1 cellular context compared by ENCODE assay signal in the genomic region with DNA sequence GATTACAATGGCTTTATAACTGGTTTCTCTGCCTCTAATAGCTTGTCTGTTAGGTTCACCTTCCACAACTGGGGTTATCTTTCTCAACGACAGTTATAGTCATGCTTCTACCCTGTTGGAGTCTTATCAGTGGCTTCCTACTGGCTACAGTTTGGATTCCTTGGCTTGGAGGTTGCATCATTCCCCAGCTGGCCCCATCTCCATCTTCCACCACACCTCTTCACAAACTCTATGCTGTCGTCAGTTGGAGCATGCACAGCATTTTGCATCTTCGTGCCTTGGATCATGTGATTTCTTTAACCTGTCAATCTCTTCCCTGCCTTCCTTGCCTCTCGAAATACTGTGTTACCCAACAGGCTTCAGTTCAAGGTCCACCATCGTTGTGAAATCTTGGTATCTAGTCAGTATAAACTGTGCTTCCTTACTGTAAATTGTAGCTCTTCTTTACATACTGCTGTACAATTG.
TF ChIP-seq lines count a peak whose summit lies in the region.

No MANE protein-coding gene starts in this region.

TF ChIP-seq in K562, 482 proteins besides CTCF, POLR2A, EP300 and RAD21 (continued from another document and continues in another):
- TF ChIP-seq TCF3 (CRISPR knock-in tag; IDR thresholded peaks at IDR 0.05) (peak; percentile 21; the same call in 1 of the 2 replicates), KHSRP (IDR thresholded peaks at IDR 0.05) (no peak), ZNF766 (CRISPR knock-in tag; conservative IDR thresholded peaks at IDR 0.05) (peak; percentile 89), POLR3A (IDR thresholded peaks at IDR 0.05; ENCODE audit: borderline replicate concordance, extremely low read depth, insufficient read depth, insufficient read length) (no peak), DACH1 (IDR thresholded peaks at IDR 0.05; ENCODE audit: partially characterized antibody) (no peak), JUND (IDR thresholded peaks at IDR 0.05; ENCODE audit: borderline replicate concordance, low read depth, low read length) (peak; percentile 80), JUND (tag; IDR thresholded peaks at IDR 0.05; ENCODE audit: borderline replicate concordance, low read depth, low read length) (peak; percentile 65; the same call in 1 of the 3 replicates), ELF4 (CRISPR knock-in tag; IDR thresholded peaks at IDR 0.05) (0 out of 2 replicates have a peak, but pooled peaks have one; percentile 54), CBX2 (IDR thresholded peaks at IDR 0.05; ENCODE audit: insufficient read depth, low read length, poor library complexity, severe bottlenecking) (no peak), CHCHD3 (CRISPR knock-in tag; IDR thresholded peaks at IDR 0.05) (no peak), HSF4 (CRISPR knock-in tag; IDR thresholded peaks at IDR 0.05; ENCODE audit: borderline replicate concordance) (no peak), ZNF408 (CRISPR knock-in tag; IDR thresholded peaks at IDR 0.05; ENCODE audit: low read depth) (no peak), HDAC3 (IDR thresholded peaks at IDR 0.05; ENCODE audit: borderline replicate concordance, partially characterized antibody) (no peak), ZNF79 (CRISPR knock-in tag; IDR thresholded peaks at IDR 0.05; ENCODE audit: low read depth) (no peak), MAFF (IDR thresholded peaks at IDR 0.05; ENCODE audit: low read length) (no peak), BCL6 (CRISPR knock-in tag; IDR thresholded peaks at IDR 0.05) (no peak), ZNF717 (CRISPR knock-in tag; IDR thresholded peaks at IDR 0.05) (no peak), POLR2AphosphoS5 (IDR thresholded peaks at IDR 0.05; ENCODE audit: control insufficient read depth, insufficient read depth, low read depth, low read length) (no peak), TEAD2 (tag; IDR thresholded peaks at IDR 0.05) (no peak), PHF21A (IDR thresholded peaks at IDR 0.05; ENCODE audit: borderline replicate concordance, low read depth) (no peak), ZNF133 (CRISPR knock-in tag; IDR thresholded peaks at IDR 0.05) (no peak), FOXJ2 (tag; IDR thresholded peaks at IDR 0.05) (no peak), CC2D1A (IDR thresholded peaks at IDR 0.05) (no peak), ZC3H8 (IDR thresholded peaks at IDR 0.05) (no peak), HDAC1 (IDR thresholded peaks at IDR 0.05) (no peak), HLTF (IDR thresholded peaks at IDR 0.05) (no peak), ZC3H11A (IDR thresholded peaks at IDR 0.05; ENCODE audit: low read depth, low read length) (no peak), EGR1 (conservative IDR thresholded peaks at IDR 0.05) (no peak), ZNF253 (CRISPR knock-in tag; conservative IDR thresholded peaks at IDR 0.05) (no peak), POLR2B (IDR thresholded peaks at IDR 0.05; ENCODE audit: low read depth, partially characterized antibody) (no peak), NFIX (CRISPR knock-in tag; IDR thresholded peaks at IDR 0.05; ENCODE audit: low read depth) (no peak), HMGN3 (IDR thresholded peaks at IDR 0.05; ENCODE audit: borderline replicate concordance, extremely low read depth, insufficient read length, low read depth, low read length) (no peak), ATF1 (CRISPR knock-in tag; IDR thresholded peaks at IDR 0.05) (no peak), ATF1 (tag; IDR thresholded peaks at IDR 0.05) (peak; percentile 69), BRD4 (IDR thresholded peaks at IDR 0.05) (no peak), ZNF76 (CRISPR knock-in tag; IDR thresholded peaks at IDR 0.05; ENCODE audit: borderline replicate concordance) (no peak)
- TF ChIP-seq, protein P1, sequence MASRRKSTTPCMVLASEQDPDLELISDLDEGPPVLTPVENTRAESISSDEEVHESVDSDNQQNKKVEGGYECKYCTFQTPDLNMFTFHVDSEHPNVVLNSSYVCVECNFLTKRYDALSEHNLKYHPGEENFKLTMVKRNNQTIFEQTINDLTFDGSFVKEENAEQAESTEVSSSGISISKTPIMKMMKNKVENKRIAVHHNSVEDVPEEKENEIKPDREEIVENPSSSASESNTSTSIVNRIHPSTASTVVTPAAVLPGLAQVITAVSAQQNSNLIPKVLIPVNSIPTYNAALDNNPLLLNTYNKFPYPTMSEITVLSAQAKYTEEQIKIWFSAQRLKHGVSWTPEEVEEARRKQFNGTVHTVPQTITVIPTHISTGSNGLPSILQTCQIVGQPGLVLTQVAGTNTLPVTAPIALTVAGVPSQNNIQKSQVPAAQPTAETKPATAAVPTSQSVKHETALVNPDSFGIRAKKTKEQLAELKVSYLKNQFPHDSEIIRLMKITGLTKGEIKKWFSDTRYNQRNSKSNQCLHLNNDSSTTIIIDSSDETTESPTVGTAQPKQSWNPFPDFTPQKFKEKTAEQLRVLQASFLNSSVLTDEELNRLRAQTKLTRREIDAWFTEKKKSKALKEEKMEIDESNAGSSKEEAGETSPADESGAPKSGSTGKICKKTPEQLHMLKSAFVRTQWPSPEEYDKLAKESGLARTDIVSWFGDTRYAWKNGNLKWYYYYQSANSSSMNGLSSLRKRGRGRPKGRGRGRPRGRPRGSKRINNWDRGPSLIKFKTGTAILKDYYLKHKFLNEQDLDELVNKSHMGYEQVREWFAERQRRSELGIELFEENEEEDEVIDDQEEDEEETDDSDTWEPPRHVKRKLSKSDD (conservative IDR thresholded peaks at IDR 0.05; ENCODE audit: low read length): no peak
- TF ChIP-seq, protein P2, sequence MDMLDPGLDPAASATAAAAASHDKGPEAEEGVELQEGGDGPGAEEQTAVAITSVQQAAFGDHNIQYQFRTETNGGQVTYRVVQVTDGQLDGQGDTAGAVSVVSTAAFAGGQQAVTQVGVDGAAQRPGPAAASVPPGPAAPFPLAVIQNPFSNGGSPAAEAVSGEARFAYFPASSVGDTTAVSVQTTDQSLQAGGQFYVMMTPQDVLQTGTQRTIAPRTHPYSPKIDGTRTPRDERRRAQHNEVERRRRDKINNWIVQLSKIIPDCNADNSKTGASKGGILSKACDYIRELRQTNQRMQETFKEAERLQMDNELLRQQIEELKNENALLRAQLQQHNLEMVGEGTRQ (CRISPR knock-in tag; IDR thresholded peaks at IDR 0.05): peak; percentile 64
- TF ChIP-seq, protein P3, sequence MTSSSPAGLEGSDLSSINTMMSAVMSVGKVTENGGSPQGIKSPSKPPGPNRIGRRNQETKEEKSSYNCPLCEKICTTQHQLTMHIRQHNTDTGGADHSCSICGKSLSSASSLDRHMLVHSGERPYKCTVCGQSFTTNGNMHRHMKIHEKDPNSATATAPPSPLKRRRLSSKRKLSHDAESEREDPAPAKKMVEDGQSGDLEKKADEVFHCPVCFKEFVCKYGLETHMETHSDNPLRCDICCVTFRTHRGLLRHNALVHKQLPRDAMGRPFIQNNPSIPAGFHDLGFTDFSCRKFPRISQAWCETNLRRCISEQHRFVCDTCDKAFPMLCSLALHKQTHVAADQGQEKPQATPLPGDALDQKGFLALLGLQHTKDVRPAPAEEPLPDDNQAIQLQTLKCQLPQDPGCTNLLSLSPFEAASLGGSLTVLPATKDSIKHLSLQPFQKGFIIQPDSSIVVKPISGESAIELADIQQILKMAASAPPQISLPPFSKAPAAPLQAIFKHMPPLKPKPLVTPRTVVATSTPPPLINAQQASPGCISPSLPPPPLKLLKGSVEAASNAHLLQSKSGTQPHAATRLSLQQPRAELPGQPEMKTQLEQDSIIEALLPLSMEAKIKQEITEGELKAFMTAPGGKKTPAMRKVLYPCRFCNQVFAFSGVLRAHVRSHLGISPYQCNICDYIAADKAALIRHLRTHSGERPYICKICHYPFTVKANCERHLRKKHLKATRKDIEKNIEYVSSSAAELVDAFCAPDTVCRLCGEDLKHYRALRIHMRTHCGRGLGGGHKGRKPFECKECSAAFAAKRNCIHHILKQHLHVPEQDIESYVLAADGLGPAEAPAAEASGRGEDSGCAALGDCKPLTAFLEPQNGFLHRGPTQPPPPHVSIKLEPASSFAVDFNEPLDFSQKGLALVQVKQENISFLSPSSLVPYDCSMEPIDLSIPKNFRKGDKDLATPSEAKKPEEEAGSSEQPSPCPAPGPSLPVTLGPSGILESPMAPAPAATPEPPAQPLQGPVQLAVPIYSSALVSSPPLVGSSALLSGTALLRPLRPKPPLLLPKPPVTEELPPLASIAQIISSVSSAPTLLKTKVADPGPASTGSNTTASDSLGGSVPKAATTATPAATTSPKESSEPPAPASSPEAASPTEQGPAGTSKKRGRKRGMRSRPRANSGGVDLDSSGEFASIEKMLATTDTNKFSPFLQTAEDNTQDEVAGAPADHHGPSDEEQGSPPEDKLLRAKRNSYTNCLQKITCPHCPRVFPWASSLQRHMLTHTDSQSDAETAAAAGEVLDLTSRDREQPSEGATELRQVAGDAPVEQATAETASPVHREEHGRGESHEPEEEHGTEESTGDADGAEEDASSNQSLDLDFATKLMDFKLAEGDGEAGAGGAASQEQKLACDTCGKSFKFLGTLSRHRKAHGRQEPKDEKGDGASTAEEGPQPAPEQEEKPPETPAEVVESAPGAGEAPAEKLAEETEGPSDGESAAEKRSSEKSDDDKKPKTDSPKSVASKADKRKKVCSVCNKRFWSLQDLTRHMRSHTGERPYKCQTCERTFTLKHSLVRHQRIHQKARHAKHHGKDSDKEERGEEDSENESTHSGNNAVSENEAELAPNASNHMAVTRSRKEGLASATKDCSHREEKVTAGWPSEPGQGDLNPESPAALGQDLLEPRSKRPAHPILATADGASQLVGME (CRISPR knock-in tag; IDR thresholded peaks at IDR 0.05): peak; percentile 86
- TF ChIP-seq, protein P4, sequence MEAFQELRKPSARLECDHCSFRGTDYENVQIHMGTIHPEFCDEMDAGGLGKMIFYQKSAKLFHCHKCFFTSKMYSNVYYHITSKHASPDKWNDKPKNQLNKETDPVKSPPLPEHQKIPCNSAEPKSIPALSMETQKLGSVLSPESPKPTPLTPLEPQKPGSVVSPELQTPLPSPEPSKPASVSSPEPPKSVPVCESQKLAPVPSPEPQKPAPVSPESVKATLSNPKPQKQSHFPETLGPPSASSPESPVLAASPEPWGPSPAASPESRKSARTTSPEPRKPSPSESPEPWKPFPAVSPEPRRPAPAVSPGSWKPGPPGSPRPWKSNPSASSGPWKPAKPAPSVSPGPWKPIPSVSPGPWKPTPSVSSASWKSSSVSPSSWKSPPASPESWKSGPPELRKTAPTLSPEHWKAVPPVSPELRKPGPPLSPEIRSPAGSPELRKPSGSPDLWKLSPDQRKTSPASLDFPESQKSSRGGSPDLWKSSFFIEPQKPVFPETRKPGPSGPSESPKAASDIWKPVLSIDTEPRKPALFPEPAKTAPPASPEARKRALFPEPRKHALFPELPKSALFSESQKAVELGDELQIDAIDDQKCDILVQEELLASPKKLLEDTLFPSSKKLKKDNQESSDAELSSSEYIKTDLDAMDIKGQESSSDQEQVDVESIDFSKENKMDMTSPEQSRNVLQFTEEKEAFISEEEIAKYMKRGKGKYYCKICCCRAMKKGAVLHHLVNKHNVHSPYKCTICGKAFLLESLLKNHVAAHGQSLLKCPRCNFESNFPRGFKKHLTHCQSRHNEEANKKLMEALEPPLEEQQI (IDR thresholded peaks at IDR 0.05): no peak
- TF ChIP-seq, protein P5, sequence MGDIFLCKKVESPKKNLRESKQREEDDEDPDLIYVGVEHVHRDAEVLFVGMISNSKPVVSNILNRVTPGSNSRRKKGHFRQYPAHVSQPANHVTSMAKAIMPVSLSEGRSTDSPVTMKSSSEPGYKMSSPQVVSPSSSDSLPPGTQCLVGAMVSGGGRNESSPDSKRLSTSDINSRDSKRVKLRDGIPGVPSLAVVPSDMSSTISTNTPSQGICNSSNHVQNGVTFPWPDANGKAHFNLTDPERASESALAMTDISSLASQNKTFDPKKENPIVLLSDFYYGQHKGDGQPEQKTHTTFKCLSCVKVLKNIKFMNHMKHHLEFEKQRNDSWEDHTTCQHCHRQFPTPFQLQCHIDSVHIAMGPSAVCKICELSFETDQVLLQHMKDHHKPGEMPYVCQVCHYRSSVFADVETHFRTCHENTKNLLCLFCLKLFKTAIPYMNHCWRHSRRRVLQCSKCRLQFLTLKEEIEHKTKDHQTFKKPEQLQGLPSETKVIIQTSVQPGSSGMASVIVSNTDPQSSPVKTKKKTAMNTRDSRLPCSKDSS (IDR thresholded peaks at IDR 0.05; ENCODE audit: low read depth, partially characterized antibody): no peak
- TF ChIP-seq, protein P6, sequence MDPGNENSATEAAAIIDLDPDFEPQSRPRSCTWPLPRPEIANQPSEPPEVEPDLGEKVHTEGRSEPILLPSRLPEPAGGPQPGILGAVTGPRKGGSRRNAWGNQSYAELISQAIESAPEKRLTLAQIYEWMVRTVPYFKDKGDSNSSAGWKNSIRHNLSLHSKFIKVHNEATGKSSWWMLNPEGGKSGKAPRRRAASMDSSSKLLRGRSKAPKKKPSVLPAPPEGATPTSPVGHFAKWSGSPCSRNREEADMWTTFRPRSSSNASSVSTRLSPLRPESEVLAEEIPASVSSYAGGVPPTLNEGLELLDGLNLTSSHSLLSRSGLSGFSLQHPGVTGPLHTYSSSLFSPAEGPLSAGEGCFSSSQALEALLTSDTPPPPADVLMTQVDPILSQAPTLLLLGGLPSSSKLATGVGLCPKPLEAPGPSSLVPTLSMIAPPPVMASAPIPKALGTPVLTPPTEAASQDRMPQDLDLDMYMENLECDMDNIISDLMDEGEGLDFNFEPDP (CRISPR knock-in tag; IDR thresholded peaks at IDR 0.05): no peak
- TF ChIP-seq, protein P7, sequence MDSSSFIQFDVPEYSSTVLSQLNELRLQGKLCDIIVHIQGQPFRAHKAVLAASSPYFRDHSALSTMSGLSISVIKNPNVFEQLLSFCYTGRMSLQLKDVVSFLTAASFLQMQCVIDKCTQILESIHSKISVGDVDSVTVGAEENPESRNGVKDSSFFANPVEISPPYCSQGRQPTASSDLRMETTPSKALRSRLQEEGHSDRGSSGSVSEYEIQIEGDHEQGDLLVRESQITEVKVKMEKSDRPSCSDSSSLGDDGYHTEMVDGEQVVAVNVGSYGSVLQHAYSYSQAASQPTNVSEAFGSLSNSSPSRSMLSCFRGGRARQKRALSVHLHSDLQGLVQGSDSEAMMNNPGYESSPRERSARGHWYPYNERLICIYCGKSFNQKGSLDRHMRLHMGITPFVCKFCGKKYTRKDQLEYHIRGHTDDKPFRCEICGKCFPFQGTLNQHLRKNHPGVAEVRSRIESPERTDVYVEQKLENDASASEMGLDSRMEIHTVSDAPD (CRISPR knock-in tag; IDR thresholded peaks at IDR 0.05): no peak
- TF ChIP-seq, protein P8, sequence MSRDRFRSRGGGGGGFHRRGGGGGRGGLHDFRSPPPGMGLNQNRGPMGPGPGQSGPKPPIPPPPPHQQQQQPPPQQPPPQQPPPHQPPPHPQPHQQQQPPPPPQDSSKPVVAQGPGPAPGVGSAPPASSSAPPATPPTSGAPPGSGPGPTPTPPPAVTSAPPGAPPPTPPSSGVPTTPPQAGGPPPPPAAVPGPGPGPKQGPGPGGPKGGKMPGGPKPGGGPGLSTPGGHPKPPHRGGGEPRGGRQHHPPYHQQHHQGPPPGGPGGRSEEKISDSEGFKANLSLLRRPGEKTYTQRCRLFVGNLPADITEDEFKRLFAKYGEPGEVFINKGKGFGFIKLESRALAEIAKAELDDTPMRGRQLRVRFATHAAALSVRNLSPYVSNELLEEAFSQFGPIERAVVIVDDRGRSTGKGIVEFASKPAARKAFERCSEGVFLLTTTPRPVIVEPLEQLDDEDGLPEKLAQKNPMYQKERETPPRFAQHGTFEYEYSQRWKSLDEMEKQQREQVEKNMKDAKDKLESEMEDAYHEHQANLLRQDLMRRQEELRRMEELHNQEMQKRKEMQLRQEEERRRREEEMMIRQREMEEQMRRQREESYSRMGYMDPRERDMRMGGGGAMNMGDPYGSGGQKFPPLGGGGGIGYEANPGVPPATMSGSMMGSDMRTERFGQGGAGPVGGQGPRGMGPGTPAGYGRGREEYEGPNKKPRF (IDR thresholded peaks at IDR 0.05; ENCODE audit: low read depth, low read length): no peak
- TF ChIP-seq, protein P9, sequence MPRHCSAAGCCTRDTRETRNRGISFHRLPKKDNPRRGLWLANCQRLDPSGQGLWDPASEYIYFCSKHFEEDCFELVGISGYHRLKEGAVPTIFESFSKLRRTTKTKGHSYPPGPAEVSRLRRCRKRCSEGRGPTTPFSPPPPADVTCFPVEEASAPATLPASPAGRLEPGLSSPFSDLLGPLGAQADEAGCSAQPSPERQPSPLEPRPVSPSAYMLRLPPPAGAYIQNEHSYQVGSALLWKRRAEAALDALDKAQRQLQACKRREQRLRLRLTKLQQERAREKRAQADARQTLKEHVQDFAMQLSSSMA (CRISPR knock-in tag; IDR thresholded peaks at IDR 0.05): no peak
